ENCODE assay signal across 7 cellular contexts in the genomic region with DNA sequence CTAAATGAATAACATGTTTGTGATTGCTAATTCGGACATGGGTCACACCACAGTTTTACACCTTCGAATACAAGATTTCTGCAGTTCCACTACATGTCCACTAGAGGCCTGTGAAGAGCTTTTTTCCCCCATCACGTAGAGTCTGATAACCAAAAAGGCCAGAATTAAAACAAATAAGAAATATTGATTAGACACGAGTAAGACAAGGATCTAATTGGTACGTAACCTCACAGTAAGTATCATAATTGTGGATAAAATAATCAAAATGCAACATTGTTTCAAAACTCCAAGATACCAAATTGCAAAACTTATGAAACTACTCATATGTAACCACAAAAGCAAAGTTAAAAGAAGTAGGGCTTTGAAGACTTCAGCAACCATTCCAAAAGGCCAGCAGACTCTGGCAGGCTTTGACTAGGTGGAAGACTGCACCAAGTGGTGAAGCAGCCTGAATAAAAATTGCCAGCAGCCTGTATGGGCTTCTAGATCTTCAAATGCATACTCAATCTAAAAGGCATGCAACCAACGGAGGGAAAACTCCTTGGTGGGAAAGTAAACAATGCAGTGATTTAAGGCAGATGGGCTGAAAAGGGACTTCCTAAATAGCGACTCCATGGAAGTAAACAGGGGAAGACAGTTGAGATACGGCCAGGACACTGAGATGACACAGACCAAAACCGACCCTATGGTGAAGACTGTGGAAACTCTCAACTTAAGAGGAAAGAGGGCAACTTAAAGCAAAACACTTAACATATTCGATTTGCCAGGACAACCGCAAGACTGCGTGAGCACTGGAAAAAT. TPM values are rescaled to one million over a fixed set of nuclear protein-coding genes. Genes with fewer than 3 reads are reported as not detected.
DNase-seq lines count a peak whose midpoint lies in the region; TF ChIP-seq lines count a peak whose summit lies in the region.

No MANE protein-coding gene starts in this region.

- H2AFZ ChIP-seq in MM.1S (ENCODE audit: low read length): no peak overlapping the region

- H3K4me1 ChIP-seq in MM.1S (ENCODE audit: low read length): no peaks in the 10 kb centered on the region

- H3K27ac ChIP-seq in MM.1S (ENCODE audit: low read length): no peak overlapping the region

- H3K27me3 Mint-ChIP-seq in osteocyte (ENCODE audit: unreplicated experiment): no peaks in the 10 kb centered on the region

- DNase-seq in ELR (ENCODE audit: low read depth): peak; percentile 74
- peak; percentile 70 for DNase-seq in GM20000 (ENCODE audit: low spot score)
- peak; percentile 40 for DNase-seq in MM.1S
- DNase-seq in SW480 (ENCODE audit: low spot score): peak; percentile 50
- DNase-seq in fibroblast of the conjunctiva (ENCODE audit: low read depth): peak; percentile 40
- no peak for DNase-seq in osteocyte (ENCODE audit: extremely low spot score, unreplicated experiment)
- no peak for DNase-seq in HPDE6-E6E7 (ENCODE audit: extremely low spot score)

- peaks cover 20% of the 10 kb centered on the region for H3K36me3 Mint-ChIP-seq in osteocyte (ENCODE audit: unreplicated experiment)

- no peaks in the 10 kb centered on the region for H3K27me3 ChIP-seq in MM.1S (replicated peaks; ENCODE audit: insufficient read depth, low read length)

- peak overlapping the region; percentile 2 for H3K4me3 Mint-ChIP-seq in osteocyte (ENCODE audit: unreplicated experiment)

- no peaks in the 10 kb centered on the region for H3K9me2 ChIP-seq in MM.1S (replicated peaks; ENCODE audit: insufficient read depth, low read length)

- H4K20me1 ChIP-seq in MM.1S (ENCODE audit: insufficient read depth, low read length): no peaks in the 10 kb centered on the region

- no peaks in the 10 kb centered on the region for H3K36me3 ChIP-seq in MM.1S (replicated peaks; ENCODE audit: insufficient read depth, low read length)

- H3K4me2 ChIP-seq in MM.1S (ENCODE audit: low read depth, low read length): 0 out of 2 replicates have a peak overlapping the region, but pooled peaks have one; percentile 16

- TF ChIP-seq CTCF in GM20000 (IDR thresholded peaks at IDR 0.05; ENCODE audit: extremely low read depth, missing control alignments) (peak; percentile 57), MM.1S (IDR thresholded peaks at IDR 0.05; ENCODE audit: low read length) (peak; percentile 64), osteocyte (IDR thresholded peaks at IDR 0.05) (peak; percentile 88)

- H3K27ac Mint-ChIP-seq in osteocyte (ENCODE audit: unreplicated experiment): peak overlapping the region; percentile 94

- no peaks in the 10 kb centered on the region for H3K79me2 ChIP-seq in MM.1S (ENCODE audit: low read length)

- no peaks in the 10 kb centered on the region for H3K9me3 ChIP-seq in MM.1S (replicated peaks; ENCODE audit: insufficient read depth, low read length)

- H3F3A ChIP-seq in MM.1S (ENCODE audit: insufficient read depth, low read length): no peaks in the 10 kb centered on the region

- H3K9me3 Mint-ChIP-seq in osteocyte (ENCODE audit: unreplicated experiment): peaks cover 10% of the 10 kb centered on the region

- H3K4me1 Mint-ChIP-seq in osteocyte (ENCODE audit: unreplicated experiment): peaks cover 59% of the 10 kb centered on the region

- no peak overlapping the region for H3K9ac ChIP-seq in MM.1S (ENCODE audit: low read length)

- H3K4me3 ChIP-seq in MM.1S (ENCODE audit: low read length): peak overlapping the region; percentile 16; the same call in 1 of the 2 replicates

RNA-seq across cellular contexts. Expression of a gene that starts 56.7 kb away (rescaled TPM):
- 64.8 and 72.0 TPM in 2 replicates for total RNA-seq in osteocyte

Comparison
In these comparisons a context has a peak if more than half of its experiments do, and no peak if none do; other contexts are left out.
1. DNase-seq: peak in ELR (single experiment), GM20000 (single experiment), MM.1S (single experiment), SW480 (single experiment) and fibroblast of the conjunctiva (single experiment); none in osteocyte (single experiment) and HPDE6-E6E7 (single experiment).
2. Peak in every context shown above with its lines, with median percentiles within 50 percentile points of each other: CTCF ChIP-seq.